1 cellular context compared by ENCODE assay signal in the genomic region with DNA sequence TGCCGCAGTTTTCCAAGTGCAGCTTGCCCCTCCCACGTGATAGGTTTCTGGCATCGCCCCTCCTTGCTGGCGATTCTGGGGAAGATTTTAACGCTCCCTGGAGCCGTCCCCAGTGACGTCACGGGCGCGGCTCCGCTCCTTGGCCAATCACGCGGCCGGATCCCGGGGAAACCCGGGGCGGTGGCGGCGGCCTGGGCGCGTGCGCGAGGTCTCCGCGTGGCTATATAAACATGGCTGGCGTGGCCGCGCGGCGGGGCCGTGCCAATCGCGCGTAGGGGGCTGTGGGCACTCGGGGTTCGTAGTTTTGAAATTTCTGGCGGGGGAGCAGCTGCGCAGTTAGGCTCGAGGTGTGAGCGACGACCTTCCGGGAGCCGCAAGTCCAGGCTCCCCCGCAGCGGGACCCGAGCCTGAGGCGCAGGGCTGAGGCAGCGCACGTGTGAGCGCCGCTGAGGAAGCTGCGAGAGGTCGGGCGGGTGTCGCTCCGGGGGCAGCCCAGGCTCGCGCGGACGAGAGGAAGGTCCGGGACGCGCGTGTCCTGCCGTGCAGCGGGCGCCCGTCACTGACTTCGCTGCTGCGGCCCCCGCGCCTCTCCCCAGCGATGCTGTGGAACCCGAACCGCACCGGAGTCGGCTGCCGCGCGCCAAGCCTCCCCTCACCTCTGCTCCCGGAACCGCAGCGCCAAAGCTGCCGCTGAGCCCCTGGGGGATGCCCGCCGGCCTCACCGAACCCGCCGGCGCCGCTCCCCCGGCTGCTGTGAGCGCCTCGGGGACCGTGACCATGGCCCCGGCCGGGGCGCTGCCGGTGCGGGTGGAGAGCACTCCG.
TF ChIP-seq lines count a peak whose summit lies in the region.

A gene with protein sequence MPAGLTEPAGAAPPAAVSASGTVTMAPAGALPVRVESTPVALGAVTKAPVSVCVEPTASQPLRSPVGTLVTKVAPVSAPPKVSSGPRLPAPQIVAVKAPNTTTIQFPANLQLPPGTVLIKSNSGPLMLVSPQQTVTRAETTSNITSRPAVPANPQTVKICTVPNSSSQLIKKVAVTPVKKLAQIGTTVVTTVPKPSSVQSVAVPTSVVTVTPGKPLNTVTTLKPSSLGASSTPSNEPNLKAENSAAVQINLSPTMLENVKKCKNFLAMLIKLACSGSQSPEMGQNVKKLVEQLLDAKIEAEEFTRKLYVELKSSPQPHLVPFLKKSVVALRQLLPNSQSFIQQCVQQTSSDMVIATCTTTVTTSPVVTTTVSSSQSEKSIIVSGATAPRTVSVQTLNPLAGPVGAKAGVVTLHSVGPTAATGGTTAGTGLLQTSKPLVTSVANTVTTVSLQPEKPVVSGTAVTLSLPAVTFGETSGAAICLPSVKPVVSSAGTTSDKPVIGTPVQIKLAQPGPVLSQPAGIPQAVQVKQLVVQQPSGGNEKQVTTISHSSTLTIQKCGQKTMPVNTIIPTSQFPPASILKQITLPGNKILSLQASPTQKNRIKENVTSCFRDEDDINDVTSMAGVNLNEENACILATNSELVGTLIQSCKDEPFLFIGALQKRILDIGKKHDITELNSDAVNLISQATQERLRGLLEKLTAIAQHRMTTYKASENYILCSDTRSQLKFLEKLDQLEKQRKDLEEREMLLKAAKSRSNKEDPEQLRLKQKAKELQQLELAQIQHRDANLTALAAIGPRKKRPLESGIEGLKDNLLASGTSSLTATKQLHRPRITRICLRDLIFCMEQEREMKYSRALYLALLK (plus strand): TSS at position 217 of the 822 bp plus-strand sequence. CDS start 489 bp downstream, at position 706.

TF ChIP-seq in K562, 482 proteins besides CTCF, POLR2A, EP300 and RAD21 (continued from another document and continues in another):
- TF ChIP-seq ZNF707 (CRISPR knock-in tag; conservative IDR thresholded peaks at IDR 0.05): no peak
- TF ChIP-seq, protein P1, sequence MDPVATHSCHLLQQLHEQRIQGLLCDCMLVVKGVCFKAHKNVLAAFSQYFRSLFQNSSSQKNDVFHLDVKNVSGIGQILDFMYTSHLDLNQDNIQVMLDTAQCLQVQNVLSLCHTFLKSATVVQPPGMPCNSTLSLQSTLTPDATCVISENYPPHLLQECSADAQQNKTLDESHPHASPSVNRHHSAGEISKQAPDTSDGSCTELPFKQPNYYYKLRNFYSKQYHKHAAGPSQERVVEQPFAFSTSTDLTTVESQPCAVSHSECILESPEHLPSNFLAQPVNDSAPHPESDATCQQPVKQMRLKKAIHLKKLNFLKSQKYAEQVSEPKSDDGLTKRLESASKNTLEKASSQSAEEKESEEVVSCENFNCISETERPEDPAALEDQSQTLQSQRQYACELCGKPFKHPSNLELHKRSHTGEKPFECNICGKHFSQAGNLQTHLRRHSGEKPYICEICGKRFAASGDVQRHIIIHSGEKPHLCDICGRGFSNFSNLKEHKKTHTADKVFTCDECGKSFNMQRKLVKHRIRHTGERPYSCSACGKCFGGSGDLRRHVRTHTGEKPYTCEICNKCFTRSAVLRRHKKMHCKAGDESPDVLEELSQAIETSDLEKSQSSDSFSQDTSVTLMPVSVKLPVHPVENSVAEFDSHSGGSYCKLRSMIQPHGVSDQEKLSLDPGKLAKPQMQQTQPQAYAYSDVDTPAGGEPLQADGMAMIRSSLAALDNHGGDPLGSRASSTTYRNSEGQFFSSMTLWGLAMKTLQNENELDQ (CRISPR knock-in tag; IDR thresholded peaks at IDR 0.05; ENCODE audit: borderline replicate concordance): peak; percentile 60; the same call in 1 of the 2 replicates
- TF ChIP-seq SRSF7 (optimal IDR thresholded peaks at IDR 0.05; ENCODE audit: low read depth, low read length): peak; percentile 71
- TF ChIP-seq, protein P2, sequence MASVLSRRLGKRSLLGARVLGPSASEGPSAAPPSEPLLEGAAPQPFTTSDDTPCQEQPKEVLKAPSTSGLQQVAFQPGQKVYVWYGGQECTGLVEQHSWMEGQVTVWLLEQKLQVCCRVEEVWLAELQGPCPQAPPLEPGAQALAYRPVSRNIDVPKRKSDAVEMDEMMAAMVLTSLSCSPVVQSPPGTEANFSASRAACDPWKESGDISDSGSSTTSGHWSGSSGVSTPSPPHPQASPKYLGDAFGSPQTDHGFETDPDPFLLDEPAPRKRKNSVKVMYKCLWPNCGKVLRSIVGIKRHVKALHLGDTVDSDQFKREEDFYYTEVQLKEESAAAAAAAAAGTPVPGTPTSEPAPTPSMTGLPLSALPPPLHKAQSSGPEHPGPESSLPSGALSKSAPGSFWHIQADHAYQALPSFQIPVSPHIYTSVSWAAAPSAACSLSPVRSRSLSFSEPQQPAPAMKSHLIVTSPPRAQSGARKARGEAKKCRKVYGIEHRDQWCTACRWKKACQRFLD (CRISPR knock-in tag; IDR thresholded peaks at IDR 0.05): peak; percentile 77; the same call in 1 of the 2 replicates
- TF ChIP-seq, protein P3, sequence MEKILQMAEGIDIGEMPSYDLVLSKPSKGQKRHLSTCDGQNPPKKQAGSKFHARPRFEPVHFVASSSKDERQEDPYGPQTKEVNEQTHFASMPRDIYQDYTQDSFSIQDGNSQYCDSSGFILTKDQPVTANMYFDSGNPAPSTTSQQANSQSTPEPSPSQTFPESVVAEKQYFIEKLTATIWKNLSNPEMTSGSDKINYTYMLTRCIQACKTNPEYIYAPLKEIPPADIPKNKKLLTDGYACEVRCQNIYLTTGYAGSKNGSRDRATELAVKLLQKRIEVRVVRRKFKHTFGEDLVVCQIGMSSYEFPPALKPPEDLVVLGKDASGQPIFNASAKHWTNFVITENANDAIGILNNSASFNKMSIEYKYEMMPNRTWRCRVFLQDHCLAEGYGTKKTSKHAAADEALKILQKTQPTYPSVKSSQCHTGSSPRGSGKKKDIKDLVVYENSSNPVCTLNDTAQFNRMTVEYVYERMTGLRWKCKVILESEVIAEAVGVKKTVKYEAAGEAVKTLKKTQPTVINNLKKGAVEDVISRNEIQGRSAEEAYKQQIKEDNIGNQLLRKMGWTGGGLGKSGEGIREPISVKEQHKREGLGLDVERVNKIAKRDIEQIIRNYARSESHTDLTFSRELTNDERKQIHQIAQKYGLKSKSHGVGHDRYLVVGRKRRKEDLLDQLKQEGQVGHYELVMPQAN (IDR thresholded peaks at IDR 0.05; ENCODE audit: borderline replicate concordance): peak; percentile 99
- no peak for TF ChIP-seq ZFPM2 (CRISPR knock-in tag; IDR thresholded peaks at IDR 0.05)
- TF ChIP-seq MTA3 (IDR thresholded peaks at IDR 0.05; ENCODE audit: borderline replicate concordance): peak; percentile 93; the same call in 1 of the 2 replicates
- TF ChIP-seq FOS (IDR thresholded peaks at IDR 0.05; ENCODE audit: extremely low read depth, insufficient read length): peak; percentile 26
- no peak for TF ChIP-seq ZNF134 (CRISPR knock-in tag; conservative IDR thresholded peaks at IDR 0.05)
- peak; percentile 88 for TF ChIP-seq FOXJ2 (tag; IDR thresholded peaks at IDR 0.05)
- TF ChIP-seq ZNF143 (CRISPR knock-in tag; IDR thresholded peaks at IDR 0.05): no peak
- TF ChIP-seq BCOR (IDR thresholded peaks at IDR 0.05): peak; percentile 78; the same call in 1 of the 2 replicates
- TF ChIP-seq OTX1 (CRISPR knock-in tag; IDR thresholded peaks at IDR 0.05): 0 out of 2 replicates have a peak, but pooled peaks have one; percentile 29
- TF ChIP-seq SOX6 (IDR thresholded peaks at IDR 0.05): peak; percentile 31; the same call in 1 of the 2 replicates
- TF ChIP-seq ZNF695 (CRISPR knock-in tag; IDR thresholded peaks at IDR 0.05): no peak
- TF ChIP-seq ZKSCAN8 (CRISPR knock-in tag; IDR thresholded peaks at IDR 0.05): no peak
- TF ChIP-seq MYC (IDR thresholded peaks at IDR 0.05; ENCODE audit: low read depth, low read length): peak; percentile 99
- TF ChIP-seq MYC (CRISPR knock-in tag; IDR thresholded peaks at IDR 0.05; ENCODE audit: borderline replicate concordance, low read depth): peak; percentile 98; the same call in 1 of the 2 replicates
- TF ChIP-seq ZNF699 (CRISPR knock-in tag; IDR thresholded peaks at IDR 0.05; ENCODE audit: insufficient replicate concordance): no peak
- TF ChIP-seq FUS (optimal IDR thresholded peaks at IDR 0.05; ENCODE audit: low read depth, low read length): peak; percentile 93
- TF ChIP-seq TAF7 (tag; IDR thresholded peaks at IDR 0.05): peak; percentile 79
- TF ChIP-seq MAZ (CRISPR knock-in tag; conservative IDR thresholded peaks at IDR 0.05 in 1 of 2, IDR thresholded peaks at IDR 0.05 in 1 of 2): peak in 1 of 2 experiments; percentile 83; a peak in 2 of 4 replicates
- peak; percentile 25; the same call in 1 of the 2 replicates for TF ChIP-seq TCF7 (IDR thresholded peaks at IDR 0.05; ENCODE audit: borderline replicate concordance)
- TF ChIP-seq FOXA1 (IDR thresholded peaks at IDR 0.05; ENCODE audit: borderline replicate concordance): no peak
- peak; percentile 88 for TF ChIP-seq BHLHE40 (IDR thresholded peaks at IDR 0.05; ENCODE audit: low read length)
- TF ChIP-seq PHTF2 (CRISPR knock-in tag; IDR thresholded peaks at IDR 0.05): no peak
- TF ChIP-seq, protein P4, sequence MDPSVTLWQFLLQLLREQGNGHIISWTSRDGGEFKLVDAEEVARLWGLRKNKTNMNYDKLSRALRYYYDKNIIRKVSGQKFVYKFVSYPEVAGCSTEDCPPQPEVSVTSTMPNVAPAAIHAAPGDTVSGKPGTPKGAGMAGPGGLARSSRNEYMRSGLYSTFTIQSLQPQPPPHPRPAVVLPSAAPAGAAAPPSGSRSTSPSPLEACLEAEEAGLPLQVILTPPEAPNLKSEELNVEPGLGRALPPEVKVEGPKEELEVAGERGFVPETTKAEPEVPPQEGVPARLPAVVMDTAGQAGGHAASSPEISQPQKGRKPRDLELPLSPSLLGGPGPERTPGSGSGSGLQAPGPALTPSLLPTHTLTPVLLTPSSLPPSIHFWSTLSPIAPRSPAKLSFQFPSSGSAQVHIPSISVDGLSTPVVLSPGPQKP (CRISPR knock-in tag; IDR thresholded peaks at IDR 0.05): no peak
- peak; percentile 99 to 100 for TF ChIP-seq FOXK2 (conservative IDR thresholded peaks at IDR 0.05 in 1 of 2, IDR thresholded peaks at IDR 0.05 in 1 of 2; ENCODE audit: low read depth in 2 of 2)
- TF ChIP-seq ARID2 (IDR thresholded peaks at IDR 0.05): no peak
- TF ChIP-seq, protein P5, sequence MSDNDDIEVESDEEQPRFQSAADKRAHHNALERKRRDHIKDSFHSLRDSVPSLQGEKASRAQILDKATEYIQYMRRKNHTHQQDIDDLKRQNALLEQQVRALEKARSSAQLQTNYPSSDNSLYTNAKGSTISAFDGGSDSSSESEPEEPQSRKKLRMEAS (CRISPR knock-in tag; IDR thresholded peaks at IDR 0.05): peak; percentile 96
- TF ChIP-seq, protein P6, sequence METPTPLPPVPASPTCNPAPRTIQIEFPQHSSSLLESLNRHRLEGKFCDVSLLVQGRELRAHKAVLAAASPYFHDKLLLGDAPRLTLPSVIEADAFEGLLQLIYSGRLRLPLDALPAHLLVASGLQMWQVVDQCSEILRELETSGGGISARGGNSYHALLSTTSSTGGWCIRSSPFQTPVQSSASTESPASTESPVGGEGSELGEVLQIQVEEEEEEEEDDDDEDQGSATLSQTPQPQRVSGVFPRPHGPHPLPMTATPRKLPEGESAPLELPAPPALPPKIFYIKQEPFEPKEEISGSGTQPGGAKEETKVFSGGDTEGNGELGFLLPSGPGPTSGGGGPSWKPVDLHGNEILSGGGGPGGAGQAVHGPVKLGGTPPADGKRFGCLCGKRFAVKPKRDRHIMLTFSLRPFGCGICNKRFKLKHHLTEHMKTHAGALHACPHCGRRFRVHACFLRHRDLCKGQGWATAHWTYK (CRISPR knock-in tag; IDR thresholded peaks at IDR 0.05): peak; percentile 87
- TF ChIP-seq, protein P7, sequence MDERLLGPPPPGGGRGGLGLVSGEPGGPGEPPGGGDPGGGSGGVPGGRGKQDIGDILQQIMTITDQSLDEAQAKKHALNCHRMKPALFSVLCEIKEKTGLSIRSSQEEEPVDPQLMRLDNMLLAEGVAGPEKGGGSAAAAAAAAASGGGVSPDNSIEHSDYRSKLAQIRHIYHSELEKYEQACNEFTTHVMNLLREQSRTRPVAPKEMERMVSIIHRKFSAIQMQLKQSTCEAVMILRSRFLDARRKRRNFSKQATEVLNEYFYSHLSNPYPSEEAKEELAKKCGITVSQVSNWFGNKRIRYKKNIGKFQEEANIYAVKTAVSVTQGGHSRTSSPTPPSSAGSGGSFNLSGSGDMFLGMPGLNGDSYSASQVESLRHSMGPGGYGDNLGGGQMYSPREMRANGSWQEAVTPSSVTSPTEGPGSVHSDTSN (CRISPR knock-in tag; IDR thresholded peaks at IDR 0.05; ENCODE audit: low read depth): 0 out of 2 replicates have a peak, but pooled peaks have one; percentile 3
- TF ChIP-seq, protein P7 (tag; conservative IDR thresholded peaks at IDR 0.05; ENCODE audit: low read depth): no peak
- TF ChIP-seq, protein P8, sequence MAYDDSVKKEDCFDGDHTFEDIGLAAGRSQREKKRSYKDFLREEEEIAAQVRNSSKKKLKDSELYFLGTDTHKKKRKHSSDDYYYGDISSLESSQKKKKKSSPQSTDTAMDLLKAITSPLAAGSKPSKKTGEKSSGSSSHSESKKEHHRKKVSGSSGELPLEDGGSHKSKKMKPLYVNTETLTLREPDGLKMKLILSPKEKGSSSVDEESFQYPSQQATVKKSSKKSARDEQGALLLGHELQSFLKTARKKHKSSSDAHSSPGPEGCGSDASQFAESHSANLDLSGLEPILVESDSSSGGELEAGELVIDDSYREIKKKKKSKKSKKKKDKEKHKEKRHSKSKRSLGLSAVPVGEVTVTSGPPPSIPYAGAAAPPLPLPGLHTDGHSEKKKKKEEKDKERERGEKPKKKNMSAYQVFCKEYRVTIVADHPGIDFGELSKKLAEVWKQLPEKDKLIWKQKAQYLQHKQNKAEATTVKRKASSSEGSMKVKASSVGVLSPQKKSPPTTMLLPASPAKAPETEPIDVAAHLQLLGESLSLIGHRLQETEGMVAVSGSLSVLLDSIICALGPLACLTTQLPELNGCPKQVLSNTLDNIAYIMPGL (CRISPR knock-in tag; IDR thresholded peaks at IDR 0.05): peak; percentile 83
